ENCODE assay signal across 13 cellular contexts in genomic region chr7:74554178-74554577, GRCh38.
"Had no signal": no experiment of that assay in that cellular context is flagged by ENCODE, and none has a peak within 500 bp of the region (broad histone marks: within the 10 kb centered on the region; RNA-seq: fewer than 3 reads in every experiment).

No MANE protein-coding gene starts in this region.

- H3K4me1 ChIP-seq: breast epithelium, stomach had no signal

- H3K9me3 Mint-ChIP-seq: activated naive CD4-positive, alpha-beta T cell treated with anti-CD3 and anti-CD28 coated beads, Interleukin-2, amount 50 U/mL, for 24 hours; activated T-cell treated with anti-CD3 and anti-CD28 coated beads, Interleukin-2, amount 50 U/mL, for 24 hours; natural killer cell treated with Interleukin-12 subunit alpha and Interleukin-12 subunit beta and Interleukin-15 and Interleukin-18, amount 100 ng/mL, for 72 hours; T-helper 2 cell treated with Interferon-gamma antibody and Interleukin-4, amounts not matched to agents 5 μg/mL and 100 μg/mL, for 36 hours had no signal

- H3K4me3 Mint-ChIP-seq: activated naive CD4-positive, alpha-beta T cell treated with anti-CD3 and anti-CD28 coated beads, Interleukin-2, amount 50 U/mL, for 24 hours; activated T-cell treated with anti-CD3 and anti-CD28 coated beads, Interleukin-2, amount 50 U/mL, for 24 hours; natural killer cell treated with Interleukin-12 subunit alpha and Interleukin-12 subunit beta and Interleukin-15 and Interleukin-18, amount 100 ng/mL, for 72 hours; T-helper 2 cell treated with Interferon-gamma antibody and Interleukin-4, amounts not matched to agents 5 μg/mL and 100 μg/mL, for 36 hours had no signal

- ATAC-seq: activated CD4-positive, CD25-positive, alpha-beta regulatory T cell treated with anti-CD3 and anti-CD28 coated beads, Interleukin-2, amount 50 U/mL, for 24 hours had no signal

- H3K27me3 Mint-ChIP-seq: activated naive CD4-positive, alpha-beta T cell treated with anti-CD3 and anti-CD28 coated beads, Interleukin-2, amount 50 U/mL, for 24 hours; activated T-cell treated with anti-CD3 and anti-CD28 coated beads, Interleukin-2, amount 50 U/mL, for 24 hours; natural killer cell treated with Interleukin-12 subunit alpha and Interleukin-12 subunit beta and Interleukin-15 and Interleukin-18, amount 100 ng/mL, for 72 hours had no signal

- H3K27me3 ChIP-seq: breast epithelium, stomach had no signal

- H3K27ac Mint-ChIP-seq: activated naive CD4-positive, alpha-beta T cell treated with anti-CD3 and anti-CD28 coated beads, Interleukin-2, amount 50 U/mL, for 24 hours; activated T-cell treated with anti-CD3 and anti-CD28 coated beads, Interleukin-2, amount 50 U/mL, for 24 hours; natural killer cell treated with Interleukin-12 subunit alpha and Interleukin-12 subunit beta and Interleukin-15 and Interleukin-18, amount 100 ng/mL, for 72 hours; T-helper 2 cell treated with Interferon-gamma antibody and Interleukin-4, amounts not matched to agents 5 μg/mL and 100 μg/mL, for 36 hours had no signal

- H3K27ac ChIP-seq: breast epithelium, stomach, thoracic aorta had no signal

- H3K9me3 ChIP-seq: breast epithelium, stomach, thoracic aorta had no signal

- H3K36me3 ChIP-seq: breast epithelium had no signal

- H3K4me3 ChIP-seq: breast epithelium, lung, stomach, thoracic aorta had no signal

- H3K36me3 Mint-ChIP-seq: activated naive CD4-positive, alpha-beta T cell treated with anti-CD3 and anti-CD28 coated beads, Interleukin-2, amount 50 U/mL, for 24 hours; natural killer cell treated with Interleukin-12 subunit alpha and Interleukin-12 subunit beta and Interleukin-15 and Interleukin-18, amount 100 ng/mL, for 72 hours had no signal

- H3K4me1 Mint-ChIP-seq: activated naive CD4-positive, alpha-beta T cell treated with anti-CD3 and anti-CD28 coated beads, Interleukin-2, amount 50 U/mL, for 24 hours had no signal

- DNase-seq: activated effector memory CD4-positive, alpha-beta T cell treated with Interleukin-2 at 50 U/mL for 16 hours; activated T-cell treated with anti-CD3 and anti-CD28 coated beads, Interleukin-2, amount 50 U/mL, for 24 hours; stimulated activated CD4-positive, alpha-beta T cell treated with anti-CD3 and anti-CD28 coated beads, Interleukin-15, amount 100 ng/mL, for 24 hours; stimulated activated CD4-positive, alpha-beta T cell treated with anti-CD3 and anti-CD28 coated beads, Interleukin-4, amount 100 ng/mL, for 24 hours; stomach; SW 1271 had no signal
